Comparison of ENCODE assay signal across 8 cellular contexts in genomic region chr3:142904639-142905441, GRCh38. TPM values are rescaled to one million over a fixed set of nuclear protein-coding genes. Genes with fewer than 3 reads are reported as not detected.
DNase-seq lines count a peak whose midpoint lies in the region; ATAC-seq and TF ChIP-seq lines count a peak whose summit lies in the region.

No MANE protein-coding gene starts in this region.

- 49% methylated on average over 5 of the region's 11 CpGs for WGBS in right lobe of liver (ENCODE audit: insufficient coverage, low coverage, low lambda C conversion rate, missing lambda C conversion rate)

- H3K36me3 ChIP-seq in WERI-Rb-1 = no peaks in the 10 kb centered on the region
- no peaks in the 10 kb centered on the region for H3K36me3 ChIP-seq in right lobe of liver

- H3K27me3 ChIP-seq in WERI-Rb-1 (ENCODE audit: insufficient read depth, low read depth, severe bottlenecking) (no peaks in the 10 kb centered on the region), right lobe of liver (no peaks in the 10 kb centered on the region)

- no peaks in the 10 kb centered on the region for H3K4me1 ChIP-seq in right lobe of liver

- no peak for TF ChIP-seq POLR2A in right lobe of liver (IDR thresholded peaks at IDR 0.05)

- H3K27ac ChIP-seq in WERI-Rb-1 (no peak overlapping the region), right lobe of liver (no peak overlapping the region)

- intact Hi-C loops in right lobe of liver (cut with DNase I) = no loop called here

- no peaks in the 10 kb centered on the region for H3K9me3 ChIP-seq in WERI-Rb-1 (ENCODE audit: severe bottlenecking)
- no peaks in the 10 kb centered on the region for H3K9me3 ChIP-seq in right lobe of liver

- H3K4me3 ChIP-seq in WERI-Rb-1 (ENCODE audit: low read depth, low read length) (no peak overlapping the region), right lobe of liver (no peak overlapping the region)

- TF ChIP-seq CTCF in WERI-Rb-1 (IDR thresholded peaks at IDR 0.05; ENCODE audit: low read depth, low read length) (peak; percentile 52), right lobe of liver (IDR thresholded peaks at IDR 0.05) (peak in 2 of 4 donors; percentile 14 to 31)

- DNase-seq in ELR (ENCODE audit: low read depth) (peak; percentile 76), WERI-Rb-1 (peak; percentile 12), right lobe of liver (no peak), NCI-H1092 treated with DMSO at 0.1 percent for 48 hours (lab: John Stamatoyannopoulos, UW) (no peak)
- no peak for DNase-seq in activated CD4-positive, alpha-beta T cell treated with anti-CD3 and anti-CD28 coated beads for 1 hour

- ATAC-seq in HG03432 (IDR thresholded peaks at IDR 0.05; ENCODE audit: unreplicated experiment) (peak; percentile 78), right lobe of liver (peak in 3 of 4 donors; percentile 65 to 69 (median 66)), GM19467 (IDR thresholded peaks at IDR 0.05; ENCODE audit: unreplicated experiment) (no peak), HG03280 (IDR thresholded peaks at IDR 0.05; ENCODE audit: unreplicated experiment) (no peak)

RNA-seq across cellular contexts. Expression of gene PCOLCE2, which starts 16.0 kb away (rescaled TPM):
- total RNA-seq in right lobe of liver = 1 to 10 TPM; 1.8 to 9.7 (median 3.8) TPM

RNA-seq across cellular contexts. Expression of gene PAQR9, which starts 58.6 kb away (rescaled TPM):
- total RNA-seq in right lobe of liver = 10 to 100 TPM; 10.2 to 18.6 (median 12.6) TPM

Comparison
In these comparisons a context has a peak if more than half of its experiments do, and no peak if none do; other contexts are left out.
1. DNase-seq: peak in ELR (single experiment) and WERI-Rb-1 (single experiment); none in right lobe of liver (0 of 3), NCI-H1092 treated with DMSO at 0.1 percent for 48 hours (single experiment) and activated CD4-positive, alpha-beta T cell treated with anti-CD3 and anti-CD28 coated beads for 1 hour (single experiment).
2. ATAC-seq: peak in HG03432 (single experiment) and right lobe of liver (3 of 4); none in GM19467 (single experiment) and HG03280 (single experiment).